ENCODE assay signal across 32 cellular contexts in genomic region chr2:222381556-222381955, GRCh38. TPM values are rescaled to one million over a fixed set of nuclear protein-coding genes. Genes with fewer than 3 reads are reported as not detected.
"Had no signal": no experiment of that assay in that cellular context is flagged by ENCODE, and none has a peak within 500 bp of the region (broad histone marks: within the 10 kb centered on the region; RNA-seq: fewer than 3 reads in every experiment).

No MANE protein-coding gene starts in this region.

- DNase-seq: activated CD4-positive, alpha-beta memory T cell treated with anti-CD3 and anti-CD28 coated beads for 36 hours; activated CD4-positive, alpha-beta T cell treated with anti-CD3 and anti-CD28 coated beads for 36 hours; activated CD4-positive, alpha-beta T cell treated with anti-CD3 and anti-CD28 coated beads, Interleukin-2, amount 10 ng/mL, durations not matched to agents 7 days and 5 days; activated CD8-positive, alpha-beta memory T cell treated with anti-CD3 and anti-CD28 coated beads, Interleukin-2, amount 50 U/mL, for 4 hours; activated gamma-delta T cell treated with Interleukin-2 at 50 U/mL for 16 hours; activated naive CD4-positive, alpha-beta T cell treated with anti-CD3 and anti-CD28 coated beads, Interleukin-2, amount 10 ng/mL, durations not matched to agents 7 days and 5 days; activated naive CD8-positive, alpha-beta T cell treated with anti-CD3 and anti-CD28 coated beads, Interleukin-2, amount 50 U/mL, for 24 hours; activated T-cell treated with anti-CD3 and anti-CD28 coated beads for 4 hours; activated T-cell treated with anti-CD3 and anti-CD28 coated beads, Interleukin-2, amount 50 U/mL, for 4 hours; anterior cingulate cortex; central memory CD4-positive, alpha-beta T cell; MM.1S; MV-4-11; NCI-H1092; NCI-H1436 treated with DMSO at 0.1 percent for 48 hours; NCI-H1694 treated with DMSO at 0.1 percent for 48 hours; NCI-H2029; NCI-H510A; NCI-H526; NCI-H748 treated with DMSO at 0.1 percent for 48 hours; NK-92 treated with Interleukin-12 subunit alpha and Interleukin-12 subunit beta, amount 100 ng/mL, for 24 hours; PC-9; SW 1271; T-helper 1 cell; T-helper 2 cell; T-helper 9 cell had no signal

- ATAC-seq: activated CD4-positive, alpha-beta T cell treated with anti-CD3 and anti-CD28 coated beads for 36 hours; activated naive CD8-positive, alpha-beta T cell treated with anti-CD3 and anti-CD28 coated beads, Interleukin-2, amount 50 U/mL, for 24 hours; activated T-cell treated with anti-CD3 and anti-CD28 coated beads, Interleukin-2, amount 50 U/mL, for 4 hours; Right ventricle myocardium inferior had no signal

- H3K4me2 ChIP-seq: KMS-11, PC-9 had no signal

- H2AFZ ChIP-seq: PC-9 had no signal

- H3K9ac ChIP-seq: KMS-11 had no signal

- FAIRE-seq: bronchial epithelial cell, RCC 7860 had no signal

- H3K27ac ChIP-seq: KMS-11, PC-9, RWPE1 had no signal

- H3K4me3 ChIP-seq: PC-9 had no signal

RNA-seq across cellular contexts. Expression of gene SGPP2, which starts 42.8 kb away (rescaled TPM):
- total RNA-seq: LHCN-M2 had no signal
